Comparison of ENCODE assay signal across 10 cellular contexts in genomic region chr7:50416509-50417299, GRCh38.
A peak's percentile ranks its signal among the peaks of the same experiment; 100 is the strongest.
DNase-seq lines count a peak whose midpoint lies in the region; ATAC-seq and TF ChIP-seq lines count a peak whose summit lies in the region.
"Had no signal": no experiment of that assay in that cellular context is flagged by ENCODE, and none has a peak within 500 bp of the region (broad histone marks: within the 10 kb centered on the region; RNA-seq: fewer than 3 reads in every experiment).

No MANE protein-coding gene starts in this region.

- no peaks in the 10 kb centered on the region; the same call in 1 of the 2 replicates for H3F3A ChIP-seq in OCI-LY1 (ENCODE audit: insufficient read depth, low read length)

- peak overlapping the region; percentile 51 for H3K4me2 ChIP-seq in OCI-LY1 (ENCODE audit: low read length)

- DNase-seq in T-helper 1 cell (no peak), midbrain (lab: John Stamatoyannopoulos, UW) (peak; percentile 7), NCI-H2029 (lab: John Stamatoyannopoulos, UW) (no peak)
- no peak for DNase-seq in stimulated activated CD4-positive, alpha-beta T cell treated with anti-CD3 and anti-CD28 coated beads, Interleukin-2, amount 100 ng/mL, for 24 hours
- no peak for DNase-seq in activated CD8-positive, alpha-beta memory T cell treated with anti-CD3 and anti-CD28 coated beads, Interleukin-2, amount 50 U/mL, for 4 hours

- no peak for TF ChIP-seq CTCF in OCI-LY1 (IDR thresholded peaks at IDR 0.05; ENCODE audit: low read length)

- no peaks in the 10 kb centered on the region for H3K9me3 ChIP-seq in OCI-LY1 (ENCODE audit: low read length)
- H3K9me3 ChIP-seq: SJSA1 had no signal

- H3K9me2 ChIP-seq in OCI-LY1 (ENCODE audit: low read depth, low read length) = no peaks in the 10 kb centered on the region

- H3K79me2 ChIP-seq in OCI-LY1 (ENCODE audit: insufficient read depth, low read length) = no peaks in the 10 kb centered on the region

- peaks cover 36% of the 10 kb centered on the region for H3K4me1 ChIP-seq in OCI-LY1 (ENCODE audit: insufficient read depth, low read length, severe bottlenecking)
- H3K4me1 ChIP-seq: SJSA1 had no signal

- H3K36me3 ChIP-seq in OCI-LY1 (ENCODE audit: insufficient read depth, low read length) = no peaks in the 10 kb centered on the region
- H3K36me3 ChIP-seq: SJSA1 had no signal

- peaks cover 30% of the 10 kb centered on the region for H3K4me1 Mint-ChIP-seq in T-helper 1 cell treated with Interleukin-12 subunit alpha and Interleukin-12 subunit beta and Interleukin-4 antibody, amounts not matched to agents 30 μg/mL and 1 μg/mL, for 36 hours (ENCODE audit: low read depth)

- no peak overlapping the region for H3K4me3 ChIP-seq in OCI-LY1 (ENCODE audit: low read depth, low read length, poor library complexity, severe bottlenecking)
- H3K4me3 ChIP-seq: SJSA1 had no signal

- no peaks in the 10 kb centered on the region for H3K9me3 Mint-ChIP-seq in T-helper 1 cell treated with Interleukin-12 subunit alpha and Interleukin-12 subunit beta and Interleukin-4 antibody, amounts not matched to agents 30 μg/mL and 1 μg/mL, for 36 hours

- ATAC-seq in HG02840 (IDR thresholded peaks at IDR 0.05; ENCODE audit: low FRiP score, unreplicated experiment) = peak; percentile 49

- no peaks in the 10 kb centered on the region for H3K27me3 ChIP-seq in OCI-LY1 (ENCODE audit: insufficient read depth, low read length)
- H3K27me3 ChIP-seq: SJSA1 had no signal

- no peaks in the 10 kb centered on the region for H3K27me3 Mint-ChIP-seq in T-helper 1 cell treated with Interleukin-12 subunit alpha and Interleukin-12 subunit beta and Interleukin-4 antibody, amounts not matched to agents 30 μg/mL and 1 μg/mL, for 36 hours (ENCODE audit: low read depth)

- H2AFZ ChIP-seq in OCI-LY1 (ENCODE audit: low read length) = no peak overlapping the region

- no peaks in the 10 kb centered on the region for H4K20me1 ChIP-seq in OCI-LY1 (ENCODE audit: insufficient read depth, low read length)

- peak overlapping the region; percentile 36; the same call in 1 of the 2 replicates for H3K9ac ChIP-seq in OCI-LY1 (ENCODE audit: low read length)

- H3K27ac ChIP-seq in OCI-LY1 (ENCODE audit: low read depth, low read length, poor library complexity, severe bottlenecking) = no peak overlapping the region
- H3K27ac ChIP-seq: 22Rv1, SJSA1 had no signal

- H3K4me3 Mint-ChIP-seq in T-helper 1 cell treated with Interleukin-12 subunit alpha and Interleukin-12 subunit beta and Interleukin-4 antibody, amounts not matched to agents 30 μg/mL and 1 μg/mL, for 36 hours = peak overlapping the region; percentile 76

- H3K27ac Mint-ChIP-seq in T-helper 1 cell treated with Interleukin-12 subunit alpha and Interleukin-12 subunit beta and Interleukin-4 antibody, amounts not matched to agents 30 μg/mL and 1 μg/mL, for 36 hours = peak overlapping the region; percentile 70

- H3K36me3 Mint-ChIP-seq in T-helper 1 cell treated with Interleukin-12 subunit alpha and Interleukin-12 subunit beta and Interleukin-4 antibody, amounts not matched to agents 30 μg/mL and 1 μg/mL, for 36 hours (ENCODE audit: low read depth) = peaks cover 9% of the 10 kb centered on the region
